In genomic region chr7:92293887-92294616, GRCh38 we compare ENCODE assay signal across 13 cellular contexts. TPM values are rescaled to one million over a fixed set of nuclear protein-coding genes. Genes with fewer than 3 reads are reported as not detected.
A peak's percentile ranks its signal among the peaks of the same experiment; 100 is the strongest.
DNase-seq lines count a peak whose midpoint lies in the region; ATAC-seq and TF ChIP-seq lines count a peak whose summit lies in the region.
"Had no signal": no experiment of that assay in that cellular context is flagged by ENCODE, and none has a peak within 500 bp of the region (broad histone marks: within the 10 kb centered on the region; RNA-seq: fewer than 3 reads in every experiment).

No MANE protein-coding gene starts in this region.

- H3K9me3 Mint-ChIP-seq in activated T-cell treated with anti-CD3 and anti-CD28 coated beads, Interleukin-2, amount 50 U/mL, for 72 hours: no peaks in the 10 kb centered on the region
- H3K9me3 Mint-ChIP-seq in activated T-cell treated with anti-CD3 and anti-CD28 coated beads, Interleukin-2, amount 50 U/mL, for 4 hours: no peaks in the 10 kb centered on the region
- H3K9me3 Mint-ChIP-seq: stimulated activated naive B cell treated with anti-CD40 and anti-IgM and Interleukin-4, amounts not matched to agents 10 μg/mL and 1 μg/mL and 100 μg/mL, for 72 hours had no signal

- H3K27me3 Mint-ChIP-seq in activated T-cell treated with anti-CD3 and anti-CD28 coated beads, Interleukin-2, amount 50 U/mL, for 72 hours (ENCODE audit: low read depth): no peaks in the 10 kb centered on the region
- no peaks in the 10 kb centered on the region for H3K27me3 Mint-ChIP-seq in activated T-cell treated with anti-CD3 and anti-CD28 coated beads, Interleukin-2, amount 50 U/mL, for 4 hours (ENCODE audit: low read depth)
- H3K27me3 Mint-ChIP-seq: activated naive CD8-positive, alpha-beta T cell; stimulated activated naive B cell treated with anti-CD40 and anti-IgM and Interleukin-4, amounts not matched to agents 10 μg/mL and 1 μg/mL and 100 μg/mL, for 72 hours had no signal

- TF ChIP-seq POLR2A in breast epithelium (IDR thresholded peaks at IDR 0.05): no peak

- no peaks in the 10 kb centered on the region for H3K36me3 ChIP-seq in breast epithelium
- H3K36me3 ChIP-seq in left lung: no peaks in the 10 kb centered on the region
- no peaks in the 10 kb centered on the region for H3K36me3 ChIP-seq in tibial artery

- TF ChIP-seq CTCF in breast epithelium (IDR thresholded peaks at IDR 0.05) (no peak), left lung (IDR thresholded peaks at IDR 0.05) (no peak), tibial artery (IDR thresholded peaks at IDR 0.05) (no peak)

- H3K4me1 ChIP-seq in breast epithelium: no peaks in the 10 kb centered on the region
- peaks cover 0 to 10% of the 10 kb centered on the region in 2 donors for H3K4me1 ChIP-seq in left lung
- peaks cover 0 to 32% (median 2%) of the 10 kb centered on the region in 4 donors for H3K4me1 ChIP-seq in tibial artery

- no peak for ATAC-seq in activated T-cell treated with anti-CD3 and anti-CD28 coated beads, Interleukin-2, amount 50 U/mL, for 72 hours (replicated peaks in 1 of 2)
- no peak for ATAC-seq in activated T-cell treated with anti-CD3 and anti-CD28 coated beads, Interleukin-2, amount 50 U/mL, for 4 hours
- ATAC-seq in left lung: peak; percentile 46
- ATAC-seq in GM21576 (IDR thresholded peaks at IDR 0.05; ENCODE audit: unreplicated experiment): no peak
- no peak for ATAC-seq in stimulated activated naive CD8-positive, alpha-beta T cell treated with anti-CD3 and anti-CD28 coated beads, Interleukin-15, Interleukin-2, amounts not matched to agents 100 U/mL and 50 U/mL, for 24 hours
- ATAC-seq: activated CD8-positive, alpha-beta T cell treated with anti-CD3 and anti-CD28 coated beads, Interleukin-2, amount 10 ng/mL, durations not matched to agents 7 days and 5 days; stimulated activated naive B cell treated with anti-CD40 and anti-IgM and Interleukin-4, amounts not matched to agents 10 μg/mL and 1 μg/mL and 100 μg/mL, for 72 hours had no signal

- H3K4me3 ChIP-seq in breast epithelium: peak overlapping the region; percentile 0 to 19 (median 12)
- no peak overlapping the region for H3K4me3 ChIP-seq in left lung
- H3K4me3 ChIP-seq in tibial artery: peak overlapping the region; percentile 16 to 22

- H3K27me3 ChIP-seq in breast epithelium (no peaks in the 10 kb centered on the region), left lung (no peaks in the 10 kb centered on the region), tibial artery (no peaks in the 10 kb centered on the region)

- H3K27ac ChIP-seq in breast epithelium: no peak overlapping the region
- peak overlapping the region; percentile 3 to 27 for H3K27ac ChIP-seq in left lung
- peak overlapping the region; percentile 0 to 25 for H3K27ac ChIP-seq in tibial artery
- H3K27ac ChIP-seq: KMS-11 had no signal

- peaks cover 6% of the 10 kb centered on the region for H3K4me1 Mint-ChIP-seq in activated T-cell treated with anti-CD3 and anti-CD28 coated beads, Interleukin-2, amount 50 U/mL, for 72 hours (ENCODE audit: low read depth)
- H3K4me1 Mint-ChIP-seq in activated T-cell treated with anti-CD3 and anti-CD28 coated beads, Interleukin-2, amount 50 U/mL, for 4 hours (ENCODE audit: low read depth): peaks cover 20% of the 10 kb centered on the region

- no peak for DNase-seq in activated T-cell treated with anti-CD3 and anti-CD28 coated beads, Interleukin-2, amount 50 U/mL, for 72 hours
- no peak for DNase-seq in activated T-cell treated with anti-CD3 and anti-CD28 coated beads, Interleukin-2, amount 50 U/mL, for 4 hours
- DNase-seq in breast epithelium (ENCODE audit: low spot score in 2 of 2): no peak
- no peak for DNase-seq in left lung
- DNase-seq in tibial artery: no peak
- DNase-seq in stimulated activated naive CD4-positive, alpha-beta T cell treated with Interleukin-2 at 50 U/mL for 16 hours (lab: John Stamatoyannopoulos, UW): no peak
- no peak for DNase-seq in stimulated activated naive CD8-positive, alpha-beta T cell treated with anti-CD3 and anti-CD28 coated beads, Interleukin-15, Interleukin-2, amounts not matched to agents 100 U/mL and 50 U/mL, for 24 hours
- DNase-seq: activated CD8-positive, alpha-beta T cell treated with anti-CD3 and anti-CD28 coated beads, Interleukin-2, amount 10 ng/mL, durations not matched to agents 7 days and 5 days; stimulated activated CD4-positive, alpha-beta T cell treated with anti-CD3 and anti-CD28 coated beads, Interleukin-2, amount 100 ng/mL, for 24 hours; stimulated activated naive B cell treated with anti-CD40 and anti-IgM and Interleukin-4, amounts not matched to agents 10 μg/mL and 1 μg/mL and 100 μg/mL, for 72 hours had no signal

- no peak overlapping the region for H3K4me3 Mint-ChIP-seq in activated T-cell treated with anti-CD3 and anti-CD28 coated beads, Interleukin-2, amount 50 U/mL, for 72 hours
- no peak overlapping the region for H3K4me3 Mint-ChIP-seq in activated T-cell treated with anti-CD3 and anti-CD28 coated beads, Interleukin-2, amount 50 U/mL, for 4 hours
- H3K4me3 Mint-ChIP-seq: activated CD8-positive, alpha-beta T cell treated with anti-CD3 and anti-CD28 coated beads, Interleukin-2, amount 10 ng/mL, durations not matched to agents 7 days and 5 days; activated naive CD8-positive, alpha-beta T cell; stimulated activated naive B cell treated with anti-CD40 and anti-IgM and Interleukin-4, amounts not matched to agents 10 μg/mL and 1 μg/mL and 100 μg/mL, for 72 hours had no signal

- H3K9me3 ChIP-seq in breast epithelium (no peaks in the 10 kb centered on the region), left lung (no peaks in the 10 kb centered on the region), tibial artery (no peaks in the 10 kb centered on the region)

- intact Hi-C loops in breast epithelium (cut with DNase I; ENCODE audit: low total_unique reads): no loop called here
- intact Hi-C loops in left lung (cut with DNase I): no loop called here
- intact Hi-C loops in tibial artery (cut with DNase I; ENCODE audit: low total_unique reads): loop anchor here (5.0 to 10.0 kb wide), 2 partner anchors 37 to 1839 kb away; no protein-coding TSS in a partner anchor

- H3K36me3 Mint-ChIP-seq in activated T-cell treated with anti-CD3 and anti-CD28 coated beads, Interleukin-2, amount 50 U/mL, for 72 hours (ENCODE audit: insufficient read depth in 2 of 2): peaks cover 0 to 3% of the 10 kb centered on the region in 2 donors
- H3K36me3 Mint-ChIP-seq in activated T-cell treated with anti-CD3 and anti-CD28 coated beads, Interleukin-2, amount 50 U/mL, for 4 hours (ENCODE audit: insufficient read depth): peaks cover 14% of the 10 kb centered on the region

- peak overlapping the region; percentile 91 for H3K27ac Mint-ChIP-seq in activated T-cell treated with anti-CD3 and anti-CD28 coated beads, Interleukin-2, amount 50 U/mL, for 72 hours
- H3K27ac Mint-ChIP-seq: activated CD8-positive, alpha-beta T cell treated with anti-CD3 and anti-CD28 coated beads, Interleukin-2, amount 10 ng/mL, durations not matched to agents 7 days and 5 days; activated naive CD8-positive, alpha-beta T cell; stimulated activated naive B cell treated with anti-CD40 and anti-IgM and Interleukin-4, amounts not matched to agents 10 μg/mL and 1 μg/mL and 100 μg/mL, for 72 hours had no signal

RNA-seq across cellular contexts. Expression of gene ANKIB1, which starts 48.3 kb away (rescaled TPM):
- 10 to 100 TPM; 48.8 to 57.1 TPM for total RNA-seq in activated T-cell treated with anti-CD3 and anti-CD28 coated beads, Interleukin-2, amount 50 U/mL, for 72 hours
- 10 to 100 TPM; 28.0 to 40.8 (median 38.3) TPM for total RNA-seq in activated T-cell treated with anti-CD3 and anti-CD28 coated beads, Interleukin-2, amount 50 U/mL, for 4 hours
- total RNA-seq in breast epithelium (10 to 100 TPM; 51.8 to 61.3 (median 54.2) TPM), left lung (10 to 100 TPM; 41.4 to 57.3 TPM)

RNA-seq across cellular contexts. Expression of gene KRIT1, which starts 48.3 kb away (rescaled TPM):
- total RNA-seq in activated T-cell treated with anti-CD3 and anti-CD28 coated beads, Interleukin-2, amount 50 U/mL, for 72 hours: 10 to 100 TPM; 35.4 to 44.8 TPM
- total RNA-seq in activated T-cell treated with anti-CD3 and anti-CD28 coated beads, Interleukin-2, amount 50 U/mL, for 4 hours: 10 to 100 TPM; 30.4 to 30.7 (median 30.4) TPM
- total RNA-seq in breast epithelium (10 to 100 TPM; 64.6 to 95.7 (median 74.6) TPM), left lung (10 to 100 TPM; 28.2 to 30.2 TPM)

Comparison
In these comparisons a context has a peak if more than half of its experiments do, and no peak if none do; other contexts are left out.
1. H3K27ac ChIP-seq: peak in left lung (2 of 2) and tibial artery (2 of 2); none in breast epithelium (0 of 2).
2. H3K4me3 ChIP-seq: peak in breast epithelium (3 of 3) and tibial artery (2 of 2); none in left lung (0 of 2).